Comparison of ENCODE assay signal across 9 cellular contexts in genomic region chr5:78886650-78887230, GRCh38.
DNase-seq lines count a peak whose midpoint lies in the region; TF ChIP-seq lines count a peak whose summit lies in the region.
"Had no signal": no experiment of that assay in that cellular context is flagged by ENCODE, and none has a peak within 500 bp of the region (broad histone marks: within the 10 kb centered on the region; RNA-seq: fewer than 3 reads in every experiment).

No MANE protein-coding gene starts in this region.

- TF ChIP-seq CTCF in MCF 10A (IDR thresholded peaks at IDR 0.05; ENCODE audit: unreplicated experiment) (peak; percentile 53), breast epithelium (IDR thresholded peaks at IDR 0.05) (no peak), fibroblast of lung (conservative IDR thresholded peaks at IDR 0.05 in 1 of 2, IDR thresholded peaks at IDR 0.05 in 1 of 2; ENCODE audit: low read depth in 1 of 2, low read length in 2 of 2) (peak; percentile 49 to 68), thyroid gland (IDR thresholded peaks at IDR 0.05) (peak in 5 of 6 experiments; percentile 11 to 70 (median 39))

- no peaks in the 10 kb centered on the region for H3K9me3 ChIP-seq in breast epithelium
- H3K9me3 ChIP-seq in fibroblast of lung (ENCODE audit: control insufficient read depth, insufficient read depth, low read depth, low read length) = no peaks in the 10 kb centered on the region
- no peaks in the 10 kb centered on the region for H3K9me3 ChIP-seq in thyroid gland
- H3K9me3 ChIP-seq in effector memory CD4-positive, alpha-beta T cell (ENCODE audit: control insufficient read depth, low read length) = no peaks in the 10 kb centered on the region

- H2AFZ ChIP-seq in fibroblast of lung (ENCODE audit: low read length) = no peak overlapping the region

- intact Hi-C loops in MCF 10A (cut with micrococcal nuclease) (loop anchor here (5.0 kb wide), 2 partner anchors 239 to 349 kb away; partner anchors contain the start of gene LHFPL2), breast epithelium (cut with DNase I; ENCODE audit: low total_unique reads) (no loop called here), thyroid gland (cut with DNase I) (no loop called here)

- DNase-seq in MCF 10A (ENCODE audit: unreplicated experiment) (peak; percentile 34), breast epithelium (ENCODE audit: low spot score in 2 of 2) (no peak), OCI-M1 (lab: John Stamatoyannopoulos, UW) (peak; percentile 47), fibroblast of lung (ENCODE audit: low read depth in 2 of 2) (peak in 1 of 2 donors; percentile 40), thyroid gland (no peak), RKO (ENCODE audit: low spot score) (no peak), cerebellum (ENCODE audit: low spot score) (no peak)
- DNase-seq in effector memory CD4-positive, alpha-beta T cell = no peak

- no peak overlapping the region for H3K9ac ChIP-seq in fibroblast of lung (ENCODE audit: insufficient read depth, low read length)

- WGBS in thyroid gland, 2 donors = 65 to 91% methylated on average over 2 of the region's 2 CpGs

- H4K20me1 ChIP-seq in fibroblast of lung (ENCODE audit: control insufficient read depth, extremely low read depth, insufficient read depth, low read length) = no peaks in the 10 kb centered on the region

- H3K27me3 ChIP-seq in breast epithelium = no peaks in the 10 kb centered on the region
- no peaks in the 10 kb centered on the region for H3K27me3 ChIP-seq in fibroblast of lung (ENCODE audit: control insufficient read depth, insufficient read depth, low read length)
- H3K27me3 ChIP-seq in thyroid gland = no peaks in the 10 kb centered on the region
- no peaks in the 10 kb centered on the region for H3K27me3 ChIP-seq in effector memory CD4-positive, alpha-beta T cell (replicated peaks; ENCODE audit: control insufficient read depth, insufficient read depth, low read length, poor library complexity, severe bottlenecking)

- no peak overlapping the region for H3K4me3 Mint-ChIP-seq in MCF 10A (ENCODE audit: unreplicated experiment)
- H3K4me3 Mint-ChIP-seq: activated naive CD8-positive, alpha-beta T cell had no signal

- H3K4me3 ChIP-seq in breast epithelium (no peak overlapping the region), fibroblast of lung (replicated peaks in 1 of 4; ENCODE audit: control extremely low read depth in 1 of 4, insufficient read depth in 1 of 4, low read depth in 3 of 4, low read length in 4 of 4) (no peak overlapping the region), thyroid gland (replicated peaks in 1 of 3) (no peak overlapping the region)
- no peak overlapping the region for H3K4me3 ChIP-seq in effector memory CD4-positive, alpha-beta T cell (ENCODE audit: insufficient read depth, low read depth, low read length, poor library complexity, severe bottlenecking)

- TF ChIP-seq POLR2A in breast epithelium (IDR thresholded peaks at IDR 0.05) (no peak), thyroid gland (IDR thresholded peaks at IDR 0.05) (no peak)

- H3K36me3 Mint-ChIP-seq in MCF 10A (ENCODE audit: insufficient read depth, unreplicated experiment) = no peaks in the 10 kb centered on the region

- no peak overlapping the region for H3K27ac Mint-ChIP-seq in MCF 10A (ENCODE audit: low read depth, unreplicated experiment)
- H3K27ac Mint-ChIP-seq: activated naive CD8-positive, alpha-beta T cell had no signal

- H3K4me1 ChIP-seq in breast epithelium (no peaks in the 10 kb centered on the region), fibroblast of lung (ENCODE audit: control insufficient read depth, extremely low read depth, insufficient read depth, low read length) (peaks cover 4% of the 10 kb centered on the region), thyroid gland (no peaks in the 10 kb centered on the region)
- no peaks in the 10 kb centered on the region for H3K4me1 ChIP-seq in effector memory CD4-positive, alpha-beta T cell (ENCODE audit: control insufficient read depth, insufficient read depth, low read length, poor library complexity, severe bottlenecking)

- POLR2A ChIA-PET in MCF 10A (lab: Yijun Ruan, JAX) = no interaction called here

- no TSS peak for BruUV-seq in MCF 10A (replicated peaks; lab: Mats Ljungman, UMichigan)

- H3K79me2 ChIP-seq in fibroblast of lung (ENCODE audit: control insufficient read depth, insufficient read depth, low read length) = no peaks in the 10 kb centered on the region

- H3K36me3 ChIP-seq in breast epithelium (no peaks in the 10 kb centered on the region), fibroblast of lung (ENCODE audit: control insufficient read depth, insufficient read depth, low read length) (no peaks in the 10 kb centered on the region), thyroid gland (no peaks in the 10 kb centered on the region)
- peaks cover 4% of the 10 kb centered on the region for H3K36me3 ChIP-seq in effector memory CD4-positive, alpha-beta T cell (ENCODE audit: control insufficient read depth, insufficient read depth, low read length)

- no peaks in the 10 kb centered on the region for H3K9me3 Mint-ChIP-seq in MCF 10A (ENCODE audit: unreplicated experiment)

- H3K27me3 Mint-ChIP-seq in MCF 10A (ENCODE audit: insufficient read depth, unreplicated experiment) = no peaks in the 10 kb centered on the region
- H3K27me3 Mint-ChIP-seq: activated naive CD8-positive, alpha-beta T cell had no signal

- H3K4me1 Mint-ChIP-seq in MCF 10A (ENCODE audit: insufficient read depth, unreplicated experiment) = no peaks in the 10 kb centered on the region

- CTCF ChIA-PET in MCF 10A (lab: Yijun Ruan, JAX) = interaction anchor here (0.5 to 2.3 kb wide), 11 partner anchors 9 to 558 kb away, joined by 3 to 10 read pairs (median 3); no protein-coding TSS in a partner anchor

- no peak overlapping the region for H3K27ac ChIP-seq in breast epithelium
- no peak overlapping the region for H3K27ac ChIP-seq in fibroblast of lung (ENCODE audit: insufficient read depth, low read length)
- no peak overlapping the region for H3K27ac ChIP-seq in thyroid gland
- no peak overlapping the region for H3K27ac ChIP-seq in effector memory CD4-positive, alpha-beta T cell (ENCODE audit: insufficient read depth, low read length, poor library complexity, severe bottlenecking)

- H3K4me2 ChIP-seq in fibroblast of lung (ENCODE audit: extremely low read depth, insufficient read depth, low read length) = no peak overlapping the region

Comparison
In these comparisons a context has a peak if more than half of its experiments do, and no peak if none do; other contexts are left out.
1. DNase-seq: peak in MCF 10A (single experiment) and OCI-M1 (single experiment); none in breast epithelium (0 of 2), thyroid gland (0 of 2), RKO (single experiment), effector memory CD4-positive, alpha-beta T cell (0 of 3) and cerebellum (single experiment).
2. CTCF ChIP-seq: peak in MCF 10A (single experiment), fibroblast of lung (2 of 2) and thyroid gland (5 of 6); none in breast epithelium (0 of 3).